Comparison of ENCODE assay signal across 26 cellular contexts in the genomic region with DNA sequence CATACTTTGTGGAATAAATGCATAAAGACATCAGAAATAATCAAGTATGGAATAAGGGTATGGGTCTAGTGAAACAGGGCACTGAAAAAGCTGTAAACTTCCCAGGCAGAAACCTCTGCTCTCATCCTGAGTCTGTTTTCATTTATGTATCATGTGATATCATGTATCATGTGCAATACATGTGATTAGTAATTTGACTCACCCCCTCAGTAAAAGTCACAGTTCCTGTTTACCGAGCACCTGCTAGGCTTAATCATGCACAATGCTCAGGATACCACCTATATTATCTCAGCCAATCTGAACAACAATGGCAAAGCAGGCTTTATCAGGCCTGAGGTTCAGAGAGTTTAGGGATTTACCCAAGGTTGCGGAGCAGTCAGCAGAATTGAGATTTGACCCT.
DNase-seq lines count a peak whose midpoint lies in the region; ATAC-seq and TF ChIP-seq lines count a peak whose summit lies in the region.
"Had no signal": no experiment of that assay in that cellular context is flagged by ENCODE, and none has a peak within 500 bp of the region (broad histone marks: within the 10 kb centered on the region; RNA-seq: fewer than 3 reads in every experiment).

No MANE protein-coding gene starts in this region.

- H3K27ac Mint-ChIP-seq in MCF 10A (ENCODE audit: low read depth, unreplicated experiment) = no peak overlapping the region
- H3K27ac Mint-ChIP-seq: CD4-positive, alpha-beta memory T cell; HFFc6; IgD-negative memory B cell had no signal

- H3K27me3 Mint-ChIP-seq in MCF 10A (ENCODE audit: insufficient read depth, unreplicated experiment) = no peaks in the 10 kb centered on the region
- H3K27me3 Mint-ChIP-seq: CD4-positive, alpha-beta memory T cell had no signal

- CTCF ChIA-PET in MCF 10A (lab: Yijun Ruan, JAX) = interaction anchor here (1.7 kb wide), 1 partner anchor 16 kb away, joined by 5 read pairs; no protein-coding TSS in a partner anchor

- H3K9ac ChIP-seq in OCI-LY3 (ENCODE audit: low read length) = peak overlapping the region; percentile 84
- H3K9ac ChIP-seq: KMS-11 had no signal

- POLR2A ChIA-PET in MCF 10A (lab: Yijun Ruan, JAX) = interaction anchor here (1.2 kb wide), 1 partner anchor 13 kb away, joined by 4 read pairs; no protein-coding TSS in a partner anchor

- intact Hi-C loops in MCF 10A (cut with micrococcal nuclease) = no loop called here

- peaks cover 20% of the 10 kb centered on the region for H3K79me2 ChIP-seq in OCI-LY3 (ENCODE audit: low read length)

- TF ChIP-seq CTCF in OCI-LY3 (IDR thresholded peaks at IDR 0.05; ENCODE audit: low read depth, low read length) (no peak), MCF 10A (IDR thresholded peaks at IDR 0.05; ENCODE audit: unreplicated experiment) (no peak)

- H3K4me3 Mint-ChIP-seq in MCF 10A (ENCODE audit: unreplicated experiment) = no peak overlapping the region
- H3K4me3 Mint-ChIP-seq: CD4-positive, alpha-beta memory T cell; HFFc6; IgD-negative memory B cell had no signal

- DNase-seq in NCI-H2029 (lab: John Stamatoyannopoulos, UW) = peak; percentile 15
- DNase-seq in MCF 10A (ENCODE audit: unreplicated experiment) = no peak
- no peak for DNase-seq in SKM-1 treated with dmso at 0.1 percent for 144 hours (lab: John Stamatoyannopoulos, UW; ENCODE audit: unreplicated experiment)
- DNase-seq: C1 segment of cervical spinal cord; Caco-2; CD4-positive, alpha-beta memory T cell; DND-41; GOT3; HFFc6; NCI-H1048; NCI-H1694; NCI-H2081 treated with DMSO at 0.1 percent for 48 hours; NCI-H2227 treated with DMSO at 0.1 percent for 48 hours; NCI-H774; PC-9; SJCRH30; T-helper 1 cell had no signal

- no peaks in the 10 kb centered on the region for H3K9me3 Mint-ChIP-seq in MCF 10A (ENCODE audit: unreplicated experiment)
- H3K9me3 Mint-ChIP-seq: HFFc6 had no signal

- H3K36me3 Mint-ChIP-seq in MCF 10A (ENCODE audit: insufficient read depth, unreplicated experiment) = no peaks in the 10 kb centered on the region
- H3K36me3 Mint-ChIP-seq: CD4-positive, alpha-beta memory T cell; IgD-negative memory B cell had no signal

- no peaks in the 10 kb centered on the region for H3K9me3 ChIP-seq in OCI-LY3 (ENCODE audit: insufficient read depth, low read length)
- H3K9me3 ChIP-seq: Caco-2, HAP-1, SJCRH30 had no signal

- ATAC-seq in GM18502 (IDR thresholded peaks at IDR 0.05; ENCODE audit: poor library complexity, unreplicated experiment) = peak; percentile 48
- peak; percentile 89 for ATAC-seq in esophagus mucosa
- ATAC-seq in HG02938 (IDR thresholded peaks at IDR 0.05; ENCODE audit: unreplicated experiment) = no peak
- ATAC-seq: Right ventricle myocardium inferior had no signal

- no peaks in the 10 kb centered on the region for H4K20me1 ChIP-seq in OCI-LY3 (ENCODE audit: insufficient read depth, low read length)

- H3K4me1 Mint-ChIP-seq in MCF 10A (ENCODE audit: insufficient read depth, unreplicated experiment) = peaks cover 11% of the 10 kb centered on the region
- H3K4me1 Mint-ChIP-seq: CD4-positive, alpha-beta memory T cell; IgD-negative memory B cell had no signal

- peak overlapping the region; percentile 77 for H3K4me3 ChIP-seq in OCI-LY3 (ENCODE audit: low read length)
- H3K4me3 ChIP-seq: HAP-1, PC-9, SJCRH30 had no signal

- no TSS peak for BruUV-seq in MCF 10A (replicated peaks; lab: Mats Ljungman, UMichigan)

- H2AFZ ChIP-seq in OCI-LY3 (ENCODE audit: low read depth, low read length) = peak overlapping the region; percentile 77
- H2AFZ ChIP-seq: PC-9 had no signal

- peaks cover 70% of the 10 kb centered on the region for H3K4me1 ChIP-seq in OCI-LY3 (ENCODE audit: low read length)
- H3K4me1 ChIP-seq: Caco-2, HAP-1, SJCRH30 had no signal

- H3K36me3 ChIP-seq in OCI-LY3 (replicated peaks; ENCODE audit: low read depth, low read length) = peaks cover 27% of the 10 kb centered on the region
- H3K36me3 ChIP-seq: HAP-1, SJCRH30 had no signal

- H3K27ac ChIP-seq in OCI-LY3 (ENCODE audit: low read length) = peak overlapping the region; percentile 91
- H3K27ac ChIP-seq: HL-60, KMS-11, PC-9, SJCRH30 had no signal

- no peaks in the 10 kb centered on the region for H3K27me3 ChIP-seq in OCI-LY3 (ENCODE audit: low read depth, low read length)
- H3K27me3 ChIP-seq: SJCRH30 had no signal

- H3K4me2 ChIP-seq in OCI-LY3 (ENCODE audit: low read length) = peak overlapping the region; percentile 83
- H3K4me2 ChIP-seq: KMS-11, PC-9 had no signal
